27 cellular contexts compared by ENCODE assay signal in the genomic region with DNA sequence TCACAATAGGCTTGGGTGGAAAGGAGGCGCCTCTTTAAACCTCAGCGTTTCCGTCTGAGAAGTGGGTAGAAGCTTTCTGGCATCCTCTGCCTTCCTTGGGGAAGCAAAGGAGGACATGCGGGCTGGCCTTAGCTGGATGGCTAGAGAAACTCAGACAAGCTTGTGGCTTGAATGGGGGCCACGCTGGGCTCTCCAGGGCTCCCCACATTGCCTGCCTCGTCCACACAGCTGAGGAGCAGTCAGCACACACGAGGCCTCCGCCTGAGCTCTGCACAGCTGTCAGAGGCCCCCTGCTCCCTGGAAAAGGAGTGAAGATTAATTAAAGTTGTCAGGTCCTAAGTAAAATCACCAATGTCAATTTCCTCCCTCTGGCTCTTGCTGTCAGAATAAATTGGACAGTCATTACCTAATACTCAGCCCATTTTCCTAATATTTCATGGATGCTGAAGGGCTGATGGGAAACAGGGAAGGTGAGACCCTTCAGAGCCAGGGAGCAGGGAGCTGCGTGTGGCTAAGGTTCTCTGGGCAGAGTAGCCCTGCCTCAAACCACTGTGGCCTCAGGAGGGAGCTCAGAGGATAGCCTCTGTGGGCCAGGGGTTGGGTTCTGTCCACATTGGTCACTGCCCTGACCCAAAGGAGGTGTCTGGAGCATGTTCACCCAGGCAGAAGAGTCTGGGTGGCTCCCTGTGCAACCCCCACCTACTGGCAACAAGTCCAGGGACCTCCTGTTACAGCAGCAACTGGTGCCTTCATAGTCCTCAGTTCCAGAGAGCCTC.
DNase-seq lines count a peak whose midpoint lies in the region; ATAC-seq, FAIRE-seq and TF ChIP-seq lines count a peak whose summit lies in the region.
"Had no signal": no experiment of that assay in that cellular context is flagged by ENCODE, and none has a peak within 500 bp of the region (broad histone marks: within the 10 kb centered on the region; RNA-seq: fewer than 3 reads in every experiment).

No MANE protein-coding gene starts in this region.

- no peak overlapping the region for H4K5ac ChIP-seq in H9 (ENCODE audit: insufficient read length, low read depth, low read length)

- no peaks in the 10 kb centered on the region for H4K20me1 ChIP-seq in H9 (ENCODE audit: control insufficient read depth, insufficient read depth, insufficient read length)
- H4K20me1 ChIP-seq: BLaER1 treated with 17β-estradiol and CSF1 and Interleukin-3, amounts not matched to agents 10 nM and 100 nM had no signal

- intact Hi-C loops in left lung (cut with DNase I): no loop called here

- peak overlapping the region; percentile 17; the same call in 1 of the 2 replicates for H3K14ac ChIP-seq in H9 (ENCODE audit: insufficient read depth, low read length)

- no peak overlapping the region for H3K4me3 ChIP-seq in left lung
- H3K4me3 ChIP-seq: A549; BLaER1 treated with 17β-estradiol and CSF1 and Interleukin-3, amounts not matched to agents 10 nM and 100 nM; GM23248; HAP-1; PC-9; SJCRH30 had no signal

- H3K23me2 ChIP-seq in H9 (ENCODE audit: insufficient read length, low read depth, low read length, poor library complexity, severe bottlenecking): no peaks in the 10 kb centered on the region

- peak overlapping the region; percentile 52 for H3K18ac ChIP-seq in H9 (ENCODE audit: insufficient read length, low read depth, low read length)

- H2AFZ ChIP-seq in H9 (ENCODE audit: low read length): no peak overlapping the region
- H2AFZ ChIP-seq: GM23248, PC-9 had no signal

- H3K23ac ChIP-seq in H9 (ENCODE audit: insufficient read length, low read depth, low read length): no peak overlapping the region

- H3K27me3 ChIP-seq in H9 (ENCODE audit: insufficient read depth, low read length) (no peaks in the 10 kb centered on the region), left lung (no peaks in the 10 kb centered on the region)
- H3K27me3 ChIP-seq: BLaER1 treated with 17β-estradiol and CSF1 and Interleukin-3, amounts not matched to agents 10 nM and 100 nM; SJCRH30 had no signal

- no peak for TF ChIP-seq CTCF in H9 (conservative IDR thresholded peaks at IDR 0.05)
- no peak for TF ChIP-seq CTCF in left lung (IDR thresholded peaks at IDR 0.05)

- H3K79me2 ChIP-seq in H9 (ENCODE audit: insufficient read depth, low read length): no peaks in the 10 kb centered on the region

- H3K4ac ChIP-seq in H9 (ENCODE audit: low read depth, low read length): no peak overlapping the region

- peaks cover 16 to 21% of the 10 kb centered on the region in 2 experiments for H3K4me1 Mint-ChIP-seq in H9
- H3K4me1 Mint-ChIP-seq in stimulated activated memory B cell treated with anti-CD40 and anti-IgM and Interleukin-4, amounts not matched to agents 10 μg/mL and 1 μg/mL and 100 μg/mL, for 72 hours: no peaks in the 10 kb centered on the region
- H3K4me1 Mint-ChIP-seq: CD4-positive, alpha-beta memory T cell had no signal

- H3K36me3 ChIP-seq in left lung: no peaks in the 10 kb centered on the region
- H3K36me3 ChIP-seq: BLaER1 treated with 17β-estradiol and CSF1 and Interleukin-3, amounts not matched to agents 10 nM and 100 nM; HAP-1; SJCRH30 had no signal

- H3K4me2 ChIP-seq in H9 (ENCODE audit: insufficient read depth, insufficient read length, low read length): no peak overlapping the region
- H3K4me2 ChIP-seq: A549; BLaER1 treated with 17β-estradiol and CSF1 and Interleukin-3, amounts not matched to agents 10 nM and 100 nM; PC-9 had no signal

- H3K56ac ChIP-seq in H9 (ENCODE audit: insufficient read length, low read depth, low read length): no peak overlapping the region

- H2AK5ac ChIP-seq in H9 (ENCODE audit: insufficient read length, low read length): no peak overlapping the region

- no CpG with 5 or more reads among the region's 9 CpGs for WGBS in H9 (ENCODE audit: extremely low coverage, insufficient read length, low lambda C conversion rate)

- H2BK5ac ChIP-seq in H9 (ENCODE audit: insufficient read length, low read length): no peak overlapping the region

- H3K79me1 ChIP-seq in H9 (ENCODE audit: insufficient read depth, low read depth, low read length, poor library complexity, severe bottlenecking): no peaks in the 10 kb centered on the region

- peaks cover 5 to 8% of the 10 kb centered on the region in 2 experiments; a peak in 4 of 5 replicates for H3K9me3 Mint-ChIP-seq in H9
- peaks cover 3% of the 10 kb centered on the region for H3K9me3 Mint-ChIP-seq in stimulated activated memory B cell treated with anti-CD40 and anti-IgM and Interleukin-4, amounts not matched to agents 10 μg/mL and 1 μg/mL and 100 μg/mL, for 72 hours

- H2BK120ac ChIP-seq in H9 (ENCODE audit: low read depth, low read length, poor library complexity, severe bottlenecking): no peak overlapping the region

- H4K91ac ChIP-seq in H9 (ENCODE audit: insufficient read length, low read depth, low read length): peak overlapping the region; percentile 53

- H3K27ac ChIP-seq in H9 (ENCODE audit: insufficient read length, low read depth, low read length): no peak overlapping the region
- H3K27ac ChIP-seq in left lung: no peak overlapping the region
- H3K27ac ChIP-seq: A549; BLaER1 treated with 17β-estradiol and CSF1 and Interleukin-3, amounts not matched to agents 10 nM and 100 nM; GM23248; PC-9; SJCRH30 had no signal

- H2BK20ac ChIP-seq in H9 (ENCODE audit: low read depth, low read length, poor library complexity, severe bottlenecking): no peak overlapping the region

- DNase-seq in H9 (no peak), cerebellar cortex (ENCODE audit: low spot score) (peak; percentile 34), mesenteric fat pad (ENCODE audit: low spot score) (peak; percentile 73), GM12892 (ENCODE audit: insufficient read length) (no peak), dedifferentiated amniotic fluid mesenchymal stem cell (ENCODE audit: extremely low spot score) (no peak), left lung (no peak)
- DNase-seq: AML-193; CD4-positive, alpha-beta memory T cell; COR-L47; DMS53; HFFc6; KBM-7; MV-4-11; NCI-H1105; NCI-H1436 treated with DMSO at 0.1 percent for 48 hours; NCI-H1930; NCI-H446; NCI-H526; NCI-H82; PC-9; SJCRH30 had no signal

- H3K4me3 Mint-ChIP-seq in H9: no peak overlapping the region
- no peak overlapping the region for H3K4me3 Mint-ChIP-seq in stimulated activated memory B cell treated with anti-CD40 and anti-IgM and Interleukin-4, amounts not matched to agents 10 μg/mL and 1 μg/mL and 100 μg/mL, for 72 hours
- H3K4me3 Mint-ChIP-seq: CD4-positive, alpha-beta memory T cell; HFFc6 had no signal

- H3K9ac ChIP-seq in H9 (ENCODE audit: extremely low read depth, insufficient read length, low read length): no peak overlapping the region
- H3K9ac ChIP-seq: BLaER1 treated with 17β-estradiol and CSF1 and Interleukin-3, amounts not matched to agents 10 nM and 100 nM; GM23248 had no signal

- no peak overlapping the region for H4K8ac ChIP-seq in H9 (replicated peaks; ENCODE audit: insufficient read length, low read depth, low read length)

- H3K9me3 ChIP-seq in H9 (ENCODE audit: control insufficient read depth, low read depth, low read length) (no peaks in the 10 kb centered on the region), left lung (no peaks in the 10 kb centered on the region)

- H2BK15ac ChIP-seq in H9 (ENCODE audit: low read depth, low read length): no peak overlapping the region

- no peaks in the 10 kb centered on the region for H3K36me3 Mint-ChIP-seq in H9 (ENCODE audit: insufficient read depth in 1 of 3, low read depth in 3 of 3)
- H3K36me3 Mint-ChIP-seq in stimulated activated memory B cell treated with anti-CD40 and anti-IgM and Interleukin-4, amounts not matched to agents 10 μg/mL and 1 μg/mL and 100 μg/mL, for 72 hours: no peaks in the 10 kb centered on the region

- FAIRE-seq in GM12892 (lab: Jason Lieb, UNC): no peak
- FAIRE-seq: A549 had no signal

- H3T11ph ChIP-seq in H9 (ENCODE audit: low read length): no peak overlapping the region

- H2BK12ac ChIP-seq in H9 (ENCODE audit: insufficient read length, low read depth, low read length): no peak overlapping the region

- H3K4me1 ChIP-seq in H9 (ENCODE audit: insufficient read depth, low read length): peaks cover 5% of the 10 kb centered on the region; the same call in 1 of the 2 replicates
- no peaks in the 10 kb centered on the region for H3K4me1 ChIP-seq in left lung
- H3K4me1 ChIP-seq: HAP-1 had no signal

- peak; percentile 4 for ATAC-seq in stimulated activated memory B cell treated with anti-CD40 and anti-IgM and Interleukin-4, amounts not matched to agents 10 μg/mL and 1 μg/mL and 100 μg/mL, for 72 hours
- no peak for ATAC-seq in left lung
- ATAC-seq: Right ventricle myocardium inferior had no signal

- no peak for TF ChIP-seq POLR2A in GM12892 (IDR thresholded peaks at IDR 0.05; ENCODE audit: low read depth, low read length)

- no peak overlapping the region for H3K27ac Mint-ChIP-seq in H9
- H3K27ac Mint-ChIP-seq in stimulated activated memory B cell treated with anti-CD40 and anti-IgM and Interleukin-4, amounts not matched to agents 10 μg/mL and 1 μg/mL and 100 μg/mL, for 72 hours: no peak overlapping the region
- H3K27ac Mint-ChIP-seq: CD4-positive, alpha-beta memory T cell; HFFc6 had no signal

- peaks cover 3% of the 10 kb centered on the region for H3K27me3 Mint-ChIP-seq in H9 (ENCODE audit: low read depth)
- peaks cover 30% of the 10 kb centered on the region for H3K27me3 Mint-ChIP-seq in stimulated activated memory B cell treated with anti-CD40 and anti-IgM and Interleukin-4, amounts not matched to agents 10 μg/mL and 1 μg/mL and 100 μg/mL, for 72 hours

Comparison
In these comparisons a context has a peak if more than half of its experiments do, and no peak if none do; other contexts are left out.
1. DNase-seq: peak in cerebellar cortex (single experiment) and mesenteric fat pad (single experiment); none in H9 (single experiment), GM12892 (single experiment), dedifferentiated amniotic fluid mesenchymal stem cell (single experiment) and left lung (0 of 2).